Comparison of ENCODE assay signal across 28 cellular contexts in the genomic region with DNA sequence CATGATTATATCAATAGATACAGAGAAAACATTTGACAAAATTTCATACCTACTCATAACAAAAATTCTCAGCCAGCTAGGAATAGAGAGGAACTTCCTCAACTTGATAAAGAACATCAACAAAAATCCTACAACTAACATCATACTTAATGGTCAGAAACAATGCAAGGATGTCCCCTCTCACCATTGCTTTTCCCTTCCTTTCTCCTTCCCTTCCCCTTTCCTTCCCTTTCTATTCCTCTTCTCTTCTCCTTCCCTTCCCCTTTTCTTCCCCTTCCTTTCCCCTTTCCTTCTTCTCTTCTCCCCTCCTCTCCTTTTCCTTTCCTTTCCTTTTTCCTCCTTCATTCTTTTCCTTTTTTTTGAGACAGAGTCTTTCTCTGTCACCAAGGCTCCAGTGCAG.
"Had no signal": no experiment of that assay in that cellular context is flagged by ENCODE, and none has a peak within 500 bp of the region (broad histone marks: within the 10 kb centered on the region; RNA-seq: fewer than 3 reads in every experiment).

No MANE protein-coding gene starts in this region.

- H3K4me1 Mint-ChIP-seq: stimulated activated effector memory CD8-positive, alpha-beta T cell treated with anti-CD3 and anti-CD28 coated beads, Interleukin-12 subunit alpha, Interleukin-12 subunit beta, amount 100 ng/mL, for 72 hours; stimulated activated memory B cell treated with anti-CD40 and anti-IgM and Interleukin-4, amounts not matched to agents 10 μg/mL and 1 μg/mL and 100 μg/mL, for 72 hours; stimulated activated naive B cell treated with anti-CD40 and anti-IgM and Interleukin-4, amounts not matched to agents 10 μg/mL and 1 μg/mL and 100 μg/mL, for 72 hours; stimulated activated naive CD8-positive, alpha-beta T cell treated with anti-CD3 and anti-CD28 coated beads, Interleukin-15, amount 100 ng/mL, for 72 hours had no signal

- H3K4me3 Mint-ChIP-seq: stimulated activated effector memory CD8-positive, alpha-beta T cell treated with anti-CD3 and anti-CD28 coated beads, Interleukin-12 subunit alpha, Interleukin-12 subunit beta, amount 100 ng/mL, for 72 hours; stimulated activated memory B cell treated with anti-CD40 and anti-IgM and Interleukin-4, amounts not matched to agents 10 μg/mL and 1 μg/mL and 100 μg/mL, for 72 hours; stimulated activated naive B cell treated with anti-CD40 and anti-IgM and Interleukin-4, amounts not matched to agents 10 μg/mL and 1 μg/mL and 100 μg/mL, for 72 hours; stimulated activated naive CD8-positive, alpha-beta T cell treated with anti-CD3 and anti-CD28 coated beads, Interleukin-15, amount 100 ng/mL, for 72 hours; stimulated activated naive CD8-positive, alpha-beta T cell treated with anti-CD3 and anti-CD28 coated beads, Interleukin-15, Interleukin-2, amounts not matched to agents 100 ng/mL and 50 ng/mL, for 24 hours; type B pancreatic cell had no signal

- H3K36me3 ChIP-seq: stomach, suprapubic skin, thoracic aorta, thyroid gland, tibial artery, tibial nerve, transverse colon, upper lobe of left lung, upper lobe of right lung, uterus, vagina had no signal

- H3K27ac Mint-ChIP-seq: stimulated activated effector memory CD8-positive, alpha-beta T cell treated with anti-CD3 and anti-CD28 coated beads, Interleukin-12 subunit alpha, Interleukin-12 subunit beta, amount 100 ng/mL, for 72 hours; stimulated activated memory B cell treated with anti-CD40 and anti-IgM and Interleukin-4, amounts not matched to agents 10 μg/mL and 1 μg/mL and 100 μg/mL, for 72 hours; stimulated activated naive B cell treated with anti-CD40 and anti-IgM and Interleukin-4, amounts not matched to agents 10 μg/mL and 1 μg/mL and 100 μg/mL, for 72 hours; stimulated activated naive CD8-positive, alpha-beta T cell treated with anti-CD3 and anti-CD28 coated beads, Interleukin-15, amount 100 ng/mL, for 72 hours; stimulated activated naive CD8-positive, alpha-beta T cell treated with anti-CD3 and anti-CD28 coated beads, Interleukin-15, Interleukin-2, amounts not matched to agents 100 ng/mL and 50 ng/mL, for 24 hours; type B pancreatic cell had no signal

- H3K9me3 ChIP-seq: suprapubic skin, testis, thoracic aorta, thyroid gland, tibial artery, transverse colon, upper lobe of left lung, upper lobe of right lung, uterus, vagina had no signal

- FAIRE-seq: urothelium cell line had no signal

- H3K4me3 ChIP-seq: stomach, suprapubic skin, testis, thoracic aorta, thyroid gland, tibial artery, tibial nerve, transverse colon, upper lobe of left lung, upper lobe of right lung, uterus, vagina had no signal

- H3K36me3 Mint-ChIP-seq: stimulated activated effector memory CD8-positive, alpha-beta T cell treated with anti-CD3 and anti-CD28 coated beads, Interleukin-12 subunit alpha, Interleukin-12 subunit beta, amount 100 ng/mL, for 72 hours; stimulated activated memory B cell treated with anti-CD40 and anti-IgM and Interleukin-4, amounts not matched to agents 10 μg/mL and 1 μg/mL and 100 μg/mL, for 72 hours; stimulated activated naive B cell treated with anti-CD40 and anti-IgM and Interleukin-4, amounts not matched to agents 10 μg/mL and 1 μg/mL and 100 μg/mL, for 72 hours; type B pancreatic cell had no signal

- DNase-seq: stimulated activated CD4-positive, alpha-beta T cell treated with anti-CD3 and anti-CD28 coated beads, Interleukin-2, amount 100 ng/mL, for 48 hours; stimulated activated CD4-positive, alpha-beta T cell treated with anti-CD3 and anti-CD28 coated beads, Interleukin-4, amount 100 ng/mL, for 1 hour; stimulated activated CD4-positive, alpha-beta T cell treated with anti-CD3 and anti-CD28 coated beads, Interleukin-4, amount 100 ng/mL, for 24 hours; stimulated activated CD4-positive, alpha-beta T cell treated with anti-CD3 and anti-CD28 coated beads, Interleukin-4, amount 100 ng/mL, for 4 hours; stimulated activated CD8-positive, alpha-beta memory T cell treated with anti-CD3 and anti-CD28 coated beads, Interleukin-4, amount 100 ng/mL, for 48 hours; stimulated activated naive B cell treated with anti-CD40 and anti-IgM and Interleukin-4, amounts not matched to agents 10 μg/mL and 1 μg/mL and 100 μg/mL, for 72 hours; stimulated activated naive CD4-positive, alpha-beta T cell; stimulated activated naive CD4-positive, alpha-beta T cell treated with Interleukin-2 at 50 U/mL for 16 hours; stimulated activated naive CD8-positive, alpha-beta T cell treated with anti-CD3 and anti-CD28 coated beads, Interleukin-15, amount 100 ng/mL, for 72 hours; stimulated activated naive CD8-positive, alpha-beta T cell treated with anti-CD3 and anti-CD28 coated beads, Interleukin-15, Interleukin-2, amounts not matched to agents 100 U/mL and 50 U/mL, for 24 hours; stomach; substantia nigra; testis; thyroid gland; tibial artery; transverse colon; upper lobe of left lung; upper lobe of right lung; uterus had no signal

- H3K27ac ChIP-seq: stomach, suprapubic skin, testis, thoracic aorta, thyroid gland, tibial artery, tibial nerve, transverse colon, upper lobe of left lung, upper lobe of right lung, uterus, vagina had no signal

- H3K4me1 ChIP-seq: stomach, suprapubic skin, testis, thyroid gland, tibial artery, tibial nerve, transverse colon, upper lobe of left lung, upper lobe of right lung, uterus, vagina had no signal

- H3K27me3 ChIP-seq: stomach, suprapubic skin, testis, thyroid gland, tibial artery, tibial nerve, transverse colon, upper lobe of left lung, upper lobe of right lung, uterus, vagina had no signal

- ATAC-seq: stimulated activated effector memory CD8-positive, alpha-beta T cell treated with anti-CD3 and anti-CD28 coated beads, Interleukin-12 subunit alpha, Interleukin-12 subunit beta, amount 100 ng/mL, for 72 hours; stimulated activated memory B cell treated with anti-CD40 and anti-IgM and Interleukin-4, amounts not matched to agents 10 μg/mL and 1 μg/mL and 100 μg/mL, for 72 hours; stimulated activated naive B cell treated with anti-CD40 and anti-IgM and Interleukin-4, amounts not matched to agents 10 μg/mL and 1 μg/mL and 100 μg/mL, for 72 hours; stimulated activated naive CD8-positive, alpha-beta T cell treated with anti-CD3 and anti-CD28 coated beads, Interleukin-15, amount 100 ng/mL, for 72 hours; stimulated activated naive CD8-positive, alpha-beta T cell treated with anti-CD3 and anti-CD28 coated beads, Interleukin-15, Interleukin-2, amounts not matched to agents 100 U/mL and 50 U/mL, for 24 hours; upper lobe of right lung had no signal
